ENCODE assay signal across 21 cellular contexts in the genomic region with DNA sequence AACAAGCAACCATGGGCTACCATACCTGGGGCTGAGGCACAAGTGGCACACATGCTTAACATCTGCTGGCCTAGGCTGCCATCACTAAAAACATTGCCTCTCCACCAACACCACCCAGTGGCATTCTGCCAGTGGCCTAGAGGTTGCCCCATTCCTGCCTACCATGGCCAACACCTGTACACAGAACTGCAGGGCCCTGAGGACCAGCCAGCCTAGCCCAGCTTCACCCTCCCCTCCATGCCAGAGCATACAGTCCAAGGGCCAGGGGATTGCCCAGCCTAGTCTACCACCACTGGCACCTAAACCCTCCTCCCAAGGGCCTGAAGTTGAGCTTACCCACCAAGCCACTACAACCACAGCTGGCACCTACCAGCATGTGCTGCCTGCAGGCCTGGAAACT. TPM values are rescaled to one million over a fixed set of nuclear protein-coding genes. Genes with fewer than 3 reads are reported as not detected.
"Had no signal": no experiment of that assay in that cellular context is flagged by ENCODE, and none has a peak within 500 bp of the region (broad histone marks: within the 10 kb centered on the region; RNA-seq: fewer than 3 reads in every experiment).

No MANE protein-coding gene starts in this region.

- H3K9me3 ChIP-seq: lower lobe of right lung, pancreas, prostate gland, suprapubic skin, thoracic aorta, tibial artery had no signal

- H3K27ac ChIP-seq: heart right ventricle, hepatocyte, left lung, lower lobe of right lung, pancreas, prostate gland, suprapubic skin, thoracic aorta, tibial artery had no signal

- H3K4me2 ChIP-seq: hepatocyte, smooth muscle cell had no signal

- H3K4me3 ChIP-seq: heart right ventricle, hepatocyte, left lung, lower lobe of right lung, pancreas, prostate gland, smooth muscle cell, suprapubic skin, thoracic aorta, tibial artery had no signal

- H3K4me1 ChIP-seq: heart right ventricle, left lung, lower lobe of right lung, pancreas, prostate gland, suprapubic skin, tibial artery had no signal

- H3K36me3 ChIP-seq: heart right ventricle, left lung, lower lobe of right lung, pancreas, prostate gland, suprapubic skin, thoracic aorta, tibial artery had no signal

- H3K79me2 ChIP-seq: hepatocyte had no signal

- FAIRE-seq: keratinocyte, pancreas had no signal

- H3K27me3 ChIP-seq: heart right ventricle, hepatocyte, left lung, pancreas, suprapubic skin, tibial artery had no signal

- H2AFZ ChIP-seq: hepatocyte had no signal

- DNase-seq: heart right ventricle; kidney glomerular epithelial cell; left cardiac atrium; lower lobe of right lung; mammary epithelial cell; mesenchymal stem cell; naive thymus-derived CD8-positive, alpha-beta T cell; retina; stimulated activated CD4-positive, alpha-beta T cell treated with anti-CD3 and anti-CD28 coated beads, Interleukin-2, amount 100 ng/mL, for 24 hours; stimulated activated CD4-positive, alpha-beta T cell treated with anti-CD3 and anti-CD28 coated beads, Interleukin-4, amount 100 ng/mL, for 1 hour; stimulated activated naive CD4-positive, alpha-beta T cell; tibial artery; trophoblast cell had no signal

- ATAC-seq: heart right ventricle; left cardiac atrium; left lung; lower lobe of right lung; naive thymus-derived CD8-positive, alpha-beta T cell; pancreas had no signal

RNA-seq across cellular contexts. Expression of a gene that starts 35.3 kb away (rescaled TPM):
- polyA plus RNA-seq: naive thymus-derived CD8-positive, alpha-beta T cell; smooth muscle cell had no signal
